Comparison of ENCODE assay signal across 20 cellular contexts in genomic region chr6:127811939-127812338, GRCh38.
DNase-seq lines count a peak whose midpoint lies in the region; ATAC-seq lines count a peak whose summit lies in the region.
"Had no signal": no experiment of that assay in that cellular context is flagged by ENCODE, and none has a peak within 500 bp of the region (broad histone marks: within the 10 kb centered on the region; RNA-seq: fewer than 3 reads in every experiment).

No MANE protein-coding gene starts in this region.

- H3K9me3 ChIP-seq in aorta (ENCODE audit: control insufficient read depth, low read length), result no peaks in the 10 kb centered on the region
- H3K9me3 ChIP-seq: thoracic aorta had no signal

- DNase-seq in activated T-cell treated with anti-CD3 and anti-CD28 coated beads, Interleukin-2, amount 50 U/mL, for 24 hours, result no peak
- DNase-seq in activated T-cell treated with anti-CD3 and anti-CD28 coated beads for 4 hours, result no peak
- peak; percentile 46 for DNase-seq in NCI-H1105 (lab: John Stamatoyannopoulos, UW)
- DNase-seq in NCI-H774 (lab: John Stamatoyannopoulos, UW), result peak; percentile 70
- DNase-seq in stimulated activated effector memory CD8-positive, alpha-beta T cell treated with anti-CD3 and anti-CD28 coated beads, Interleukin-12 subunit alpha, Interleukin-12 subunit beta, amount 100 ng/mL, for 72 hours (ENCODE audit: low spot score in 2 of 2), result no peak
- DNase-seq in SKM-1 treated with dmso at 0.1 percent for 144 hours (lab: John Stamatoyannopoulos, UW; ENCODE audit: unreplicated experiment), result no peak
- no peak for DNase-seq in aorta
- DNase-seq: HFFc6; KG1; MV-4-11; NCI-H446 treated with DMSO at 0.1 percent for 48 hours; nephron progenitor cell; PC-3; SIG-M5; stimulated activated CD4-positive, alpha-beta T cell treated with anti-CD3 and anti-CD28 coated beads, Interleukin-4, amount 100 ng/mL, for 24 hours had no signal

- H3K27me3 ChIP-seq in aorta (ENCODE audit: control insufficient read depth in 1 of 2, insufficient read depth in 2 of 2, low read length in 1 of 2), result no peaks in the 10 kb centered on the region
- H3K27me3 ChIP-seq: hepatocyte had no signal

- intact Hi-C loops in aorta (cut with DNase I), result no loop called here

- H3K4me3 Mint-ChIP-seq in activated T-cell treated with anti-CD3 and anti-CD28 coated beads, Interleukin-2, amount 50 U/mL, for 24 hours, result peak overlapping the region; percentile 72
- H3K4me3 Mint-ChIP-seq in stimulated activated effector memory CD8-positive, alpha-beta T cell treated with anti-CD3 and anti-CD28 coated beads, Interleukin-12 subunit alpha, Interleukin-12 subunit beta, amount 100 ng/mL, for 72 hours, result peak overlapping the region; percentile 58
- H3K4me3 Mint-ChIP-seq: HFFc6, nephron progenitor cell had no signal

- H3K4me1 Mint-ChIP-seq in activated T-cell treated with anti-CD3 and anti-CD28 coated beads, Interleukin-2, amount 50 U/mL, for 24 hours (ENCODE audit: low read depth), result peaks cover 89% of the 10 kb centered on the region
- peaks cover 51% of the 10 kb centered on the region for H3K4me1 Mint-ChIP-seq in stimulated activated effector memory CD8-positive, alpha-beta T cell treated with anti-CD3 and anti-CD28 coated beads, Interleukin-12 subunit alpha, Interleukin-12 subunit beta, amount 100 ng/mL, for 72 hours

- H3K36me3 ChIP-seq in aorta (ENCODE audit: control insufficient read depth in 1 of 2, insufficient read depth in 2 of 2, low read length in 1 of 2), result no peaks in the 10 kb centered on the region
- H3K36me3 ChIP-seq: thoracic aorta had no signal

- H3K9me3 Mint-ChIP-seq in activated T-cell treated with anti-CD3 and anti-CD28 coated beads, Interleukin-2, amount 50 U/mL, for 24 hours, result no peaks in the 10 kb centered on the region
- no peaks in the 10 kb centered on the region for H3K9me3 Mint-ChIP-seq in stimulated activated effector memory CD8-positive, alpha-beta T cell treated with anti-CD3 and anti-CD28 coated beads, Interleukin-12 subunit alpha, Interleukin-12 subunit beta, amount 100 ng/mL, for 72 hours
- H3K9me3 Mint-ChIP-seq: HFFc6, nephron progenitor cell had no signal

- H3K4me1 ChIP-seq in aorta (ENCODE audit: control insufficient read depth in 1 of 2, insufficient read depth in 2 of 2, low read length in 2 of 2), result no peaks in the 10 kb centered on the region

- H3K27me3 Mint-ChIP-seq in activated T-cell treated with anti-CD3 and anti-CD28 coated beads, Interleukin-2, amount 50 U/mL, for 24 hours, result no peaks in the 10 kb centered on the region
- H3K27me3 Mint-ChIP-seq: progenitor cell of endocrine pancreas had no signal

- 42 to 43% methylated on average over 4 of the region's 4 CpGs for WGBS in aorta, 2 donors

- H3K27ac Mint-ChIP-seq in activated T-cell treated with anti-CD3 and anti-CD28 coated beads, Interleukin-2, amount 50 U/mL, for 24 hours, result peak overlapping the region; percentile 89
- no peak overlapping the region for H3K27ac Mint-ChIP-seq in stimulated activated effector memory CD8-positive, alpha-beta T cell treated with anti-CD3 and anti-CD28 coated beads, Interleukin-12 subunit alpha, Interleukin-12 subunit beta, amount 100 ng/mL, for 72 hours
- H3K27ac Mint-ChIP-seq: HFFc6, nephron progenitor cell, progenitor cell of endocrine pancreas had no signal

- no peak for ATAC-seq in stimulated activated effector memory CD8-positive, alpha-beta T cell treated with anti-CD3 and anti-CD28 coated beads, Interleukin-12 subunit alpha, Interleukin-12 subunit beta, amount 100 ng/mL, for 72 hours
- no peak for ATAC-seq in HG03457 (IDR thresholded peaks at IDR 0.05; ENCODE audit: unreplicated experiment)
- no peak for ATAC-seq in aorta (ENCODE audit: low FRiP score)
- ATAC-seq: PC-3 had no signal

- H3K4me3 ChIP-seq in aorta (ENCODE audit: low read length in 2 of 2), result no peak overlapping the region
- H3K4me3 ChIP-seq: hepatocyte, skin epidermis, thoracic aorta had no signal

- peaks cover 50% of the 10 kb centered on the region for H3K36me3 Mint-ChIP-seq in activated T-cell treated with anti-CD3 and anti-CD28 coated beads, Interleukin-2, amount 50 U/mL, for 24 hours (ENCODE audit: low read depth)
- peaks cover 65% of the 10 kb centered on the region for H3K36me3 Mint-ChIP-seq in stimulated activated effector memory CD8-positive, alpha-beta T cell treated with anti-CD3 and anti-CD28 coated beads, Interleukin-12 subunit alpha, Interleukin-12 subunit beta, amount 100 ng/mL, for 72 hours

- no peak overlapping the region for H3K27ac ChIP-seq in aorta (ENCODE audit: low read depth in 1 of 2, low read length in 2 of 2)
- H3K27ac ChIP-seq: hepatocyte, skin epidermis, thoracic aorta had no signal

Comparison
In these comparisons a context has a peak if more than half of its experiments do, and no peak if none do; other contexts are left out.
1. DNase-seq: peak in NCI-H1105 (single experiment) and NCI-H774 (single experiment); none in activated T-cell treated with anti-CD3 and anti-CD28 coated beads, Interleukin-2, amount 50 U/mL, for 24 hours (single experiment), activated T-cell treated with anti-CD3 and anti-CD28 coated beads for 4 hours (single experiment), stimulated activated effector memory CD8-positive, alpha-beta T cell treated with anti-CD3 and anti-CD28 coated beads, Interleukin-12 subunit alpha, Interleukin-12 subunit beta, amount 100 ng/mL, for 72 hours (0 of 2), SKM-1 treated with dmso at 0.1 percent for 144 hours (single experiment) and aorta (0 of 2).